ENCODE assay signal across 8 cellular contexts in the genomic region with DNA sequence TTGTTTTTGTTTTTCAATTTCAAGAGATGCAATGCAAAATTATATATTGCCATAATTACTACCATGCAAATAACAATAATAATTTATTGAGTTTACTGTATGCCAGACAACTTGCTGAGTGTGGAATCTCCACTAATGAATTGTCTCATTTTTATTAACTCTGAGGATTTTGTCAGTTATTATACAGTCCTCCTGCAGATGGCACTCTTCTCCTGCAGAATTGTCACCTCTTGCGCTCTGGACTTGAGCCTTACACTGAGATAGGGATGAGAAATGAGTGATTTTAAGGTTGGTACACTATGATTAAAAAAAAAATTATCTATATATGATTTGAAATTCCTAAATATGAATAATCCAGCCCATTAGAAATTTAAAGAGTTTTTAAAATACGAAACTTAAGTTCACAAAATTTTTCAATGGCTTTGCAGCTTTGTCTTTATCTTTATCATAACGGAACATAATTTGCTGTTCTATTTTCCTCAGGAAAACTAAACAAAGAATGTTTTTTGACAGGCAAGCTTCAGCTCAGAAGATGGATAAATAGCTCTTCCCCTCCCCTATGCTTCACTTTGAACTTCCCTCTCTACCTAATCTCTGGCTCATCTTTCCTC. TPM values are rescaled to one million over a fixed set of nuclear protein-coding genes. Genes with fewer than 3 reads are reported as not detected.
DNase-seq lines count a peak whose midpoint lies in the region; ATAC-seq and TF ChIP-seq lines count a peak whose summit lies in the region.

No MANE protein-coding gene starts in this region.

- no peaks in the 10 kb centered on the region for H3K79me2 ChIP-seq in trophoblast cell (ENCODE audit: control insufficient read depth, insufficient read depth, low read length, poor library complexity)

- no peak overlapping the region for H2BK12ac ChIP-seq in trophoblast cell (ENCODE audit: low read length)

- H2AK5ac ChIP-seq in trophoblast cell (ENCODE audit: low read length) = no peak overlapping the region

- H3K36me3 Mint-ChIP-seq in activated CD4-positive, alpha-beta memory T cell treated with anti-CD3 and anti-CD28 coated beads, Interleukin-2, amount 10 ng/mL, durations not matched to agents 7 days and 5 days (ENCODE audit: low read depth) = no peaks in the 10 kb centered on the region

- no peak overlapping the region for H4K12ac ChIP-seq in trophoblast cell (ENCODE audit: low read depth, low read length)

- H3K36me3 ChIP-seq in BE2C = no peaks in the 10 kb centered on the region
- H3K36me3 ChIP-seq in trophoblast cell (ENCODE audit: control insufficient read depth in 1 of 2, insufficient read depth in 2 of 2, low read length in 2 of 2) = no peaks in the 10 kb centered on the region

- TF ChIP-seq CTCF in BE2C (IDR thresholded peaks at IDR 0.05; ENCODE audit: low read depth, low read length) (peak; percentile 80), foreskin keratinocyte (conservative IDR thresholded peaks at IDR 0.05) (peak; percentile 83)

- H3K27ac ChIP-seq in foreskin keratinocyte (no peak overlapping the region), trophoblast cell (ENCODE audit: low read depth, low read length) (no peak overlapping the region)

- peaks cover 5% of the 10 kb centered on the region for H3K4me1 Mint-ChIP-seq in activated CD4-positive, alpha-beta memory T cell treated with anti-CD3 and anti-CD28 coated beads, Interleukin-2, amount 10 ng/mL, durations not matched to agents 7 days and 5 days

- H3K27me3 ChIP-seq in BE2C (peaks cover 3% of the 10 kb centered on the region; the same call in 1 of the 2 replicates), foreskin keratinocyte (peaks cover 14% of the 10 kb centered on the region), trophoblast cell (ENCODE audit: insufficient read depth, low read length) (no peaks in the 10 kb centered on the region)

- CTCF ChIA-PET in activated CD4-positive, alpha-beta memory T cell treated with anti-CD3 and anti-CD28 coated beads, Interleukin-2, amount 10 ng/mL, durations not matched to agents 7 days and 5 days (lab: Charles Lee) = interaction anchor here (1.0 to 3.2 kb wide), 4 partner anchors 12 to 1245 kb away, joined by 3 to 16 read pairs (median 4); partner anchors contain the start of genes PAQR3 and PRDM8

- H4K8ac ChIP-seq in trophoblast cell (ENCODE audit: low read depth, low read length) = no peak overlapping the region

- no peak overlapping the region for H3K4me3 Mint-ChIP-seq in activated CD4-positive, alpha-beta memory T cell treated with anti-CD3 and anti-CD28 coated beads, Interleukin-2, amount 10 ng/mL, durations not matched to agents 7 days and 5 days

- H3K27me3 Mint-ChIP-seq in activated CD4-positive, alpha-beta memory T cell treated with anti-CD3 and anti-CD28 coated beads, Interleukin-2, amount 10 ng/mL, durations not matched to agents 7 days and 5 days = peaks cover 34% of the 10 kb centered on the region

- no peak overlapping the region for H4K91ac ChIP-seq in trophoblast cell (ENCODE audit: low read depth, low read length)

- peak; percentile 79 for ATAC-seq in GM18498 (IDR thresholded peaks at IDR 0.05; ENCODE audit: unreplicated experiment)
- ATAC-seq in HG02885 (IDR thresholded peaks at IDR 0.05; ENCODE audit: poor library complexity, unreplicated experiment) = peak; percentile 85
- peak; percentile 53 for ATAC-seq in foreskin keratinocyte

- H3K23ac ChIP-seq in trophoblast cell (ENCODE audit: low read length) = no peak overlapping the region

- POLR2A ChIA-PET in activated CD4-positive, alpha-beta memory T cell treated with anti-CD3 and anti-CD28 coated beads, Interleukin-2, amount 10 ng/mL, durations not matched to agents 7 days and 5 days (lab: Charles Lee) = no interaction called here

- no peak overlapping the region for H3K4me2 ChIP-seq in trophoblast cell (ENCODE audit: low read length)

- no peak overlapping the region for H3K9ac ChIP-seq in trophoblast cell (ENCODE audit: low read length)

- no peaks in the 10 kb centered on the region for H3K9me3 ChIP-seq in BE2C
- H3K9me3 ChIP-seq in trophoblast cell (ENCODE audit: insufficient read depth, low read depth, low read length) = no peaks in the 10 kb centered on the region

- H3K4me1 ChIP-seq in BE2C = peaks cover 1% of the 10 kb centered on the region
- H3K4me1 ChIP-seq in foreskin keratinocyte = no peaks in the 10 kb centered on the region
- no peaks in the 10 kb centered on the region for H3K4me1 ChIP-seq in trophoblast cell (ENCODE audit: control insufficient read depth in 1 of 2, insufficient read depth in 2 of 2, low read length in 2 of 2)

- H3K9me3 Mint-ChIP-seq in activated CD4-positive, alpha-beta memory T cell treated with anti-CD3 and anti-CD28 coated beads, Interleukin-2, amount 10 ng/mL, durations not matched to agents 7 days and 5 days = no peaks in the 10 kb centered on the region

- H3K18ac ChIP-seq in trophoblast cell (ENCODE audit: low read length) = no peak overlapping the region

- H3K27ac Mint-ChIP-seq in activated CD4-positive, alpha-beta memory T cell treated with anti-CD3 and anti-CD28 coated beads, Interleukin-2, amount 10 ng/mL, durations not matched to agents 7 days and 5 days = no peak overlapping the region

- H3K14ac ChIP-seq in trophoblast cell (ENCODE audit: low read length) = no peak overlapping the region

- no peak overlapping the region for H2BK5ac ChIP-seq in trophoblast cell (ENCODE audit: low read depth, low read length, poor library complexity)

- H2BK120ac ChIP-seq in trophoblast cell (ENCODE audit: insufficient read depth, low read length, poor library complexity) = no peak overlapping the region

- H3K4me3 ChIP-seq in BE2C (ENCODE audit: low read depth, low read length) (no peak overlapping the region), trophoblast cell (ENCODE audit: low read depth, low read length) (no peak overlapping the region)

- no CpG with 5 or more reads among the region's 3 CpGs for WGBS in trophoblast cell (ENCODE audit: extremely low coverage, insufficient coverage, insufficient read length)

- H3K4ac ChIP-seq in trophoblast cell (ENCODE audit: low read depth, low read length) = no peak overlapping the region

- no peak overlapping the region for H2AFZ ChIP-seq in trophoblast cell (ENCODE audit: insufficient read depth, low read length, poor library complexity)

- no peaks in the 10 kb centered on the region for H3K79me1 ChIP-seq in trophoblast cell (ENCODE audit: low read length)

- DNase-seq in BE2C (peak; percentile 39), NCI-H2081 (lab: John Stamatoyannopoulos, UW) (peak; percentile 16 to 42), foreskin keratinocyte (peak in 1 of 2 donors; percentile 30), trophoblast cell (peak; percentile 24 to 79), HuH-7.5 (ENCODE audit: low spot score) (no peak)
- peak; percentile 31 for DNase-seq in activated CD4-positive, alpha-beta memory T cell treated with anti-CD3 and anti-CD28 coated beads, Interleukin-2, amount 10 ng/mL, durations not matched to agents 7 days and 5 days

RNA-seq across cellular contexts. Expression of gene PAQR3, which starts 12.7 kb away (rescaled TPM):
- polyA plus RNA-seq in BE2C (2012; ENCODE audit: insufficient read depth, insufficient read length, low read depth) = 18.0 TPM
- total RNA-seq in activated CD4-positive, alpha-beta memory T cell treated with anti-CD3 and anti-CD28 coated beads, Interleukin-2, amount 10 ng/mL, durations not matched to agents 7 days and 5 days = 10 to 100 TPM; 12.4 to 12.7 TPM
- total RNA-seq in foreskin keratinocyte = 19.9 and 20.7 TPM in 2 replicates
- 5.7 and 6.7 TPM in 2 replicates for polyA plus RNA-seq in foreskin keratinocyte
- polyA plus RNA-seq in trophoblast cell (2013) = 18.3 and 18.9 TPM in 2 replicates
